ENCODE assay signal across 1 cellular context in the genomic region with DNA sequence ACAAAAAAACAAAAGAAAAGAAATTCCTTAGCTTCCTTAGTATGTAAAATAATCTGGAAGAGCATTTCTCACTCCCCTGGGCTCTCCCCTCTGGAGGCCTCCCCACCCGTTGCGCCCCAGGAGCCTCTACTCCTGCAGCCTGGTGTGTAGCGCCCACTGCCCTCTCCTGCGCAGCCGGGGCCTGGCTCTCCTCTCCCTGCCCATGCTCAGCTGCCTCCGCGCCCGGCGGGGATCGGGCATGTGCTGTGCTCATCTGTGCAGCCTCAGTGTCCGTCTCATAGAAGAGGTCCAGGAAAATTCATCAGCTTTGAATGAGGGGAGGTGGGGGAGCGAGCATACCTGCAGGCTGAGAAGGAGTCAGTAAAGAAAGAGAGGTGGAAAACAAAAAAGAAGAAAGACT.
TF ChIP-seq lines count a peak whose summit lies in the region.

No MANE protein-coding gene starts in this region.

TF ChIP-seq in H1, 55 proteins besides CTCF, POLR2A, EP300 and RAD21:
- no peak for TF ChIP-seq SAP30 (IDR thresholded peaks at IDR 0.05; ENCODE audit: insufficient read depth, insufficient replicate concordance, low read length)
- no peak for TF ChIP-seq POLR2AphosphoS5 (IDR thresholded peaks at IDR 0.05; ENCODE audit: low read depth, low read length)
- TF ChIP-seq JUN (IDR thresholded peaks at IDR 0.05; ENCODE audit: low read depth, low read length) = no peak
- TF ChIP-seq KDM5A (IDR thresholded peaks at IDR 0.05; ENCODE audit: low read length) = no peak
- no peak for TF ChIP-seq YY1 (IDR thresholded peaks at IDR 0.05; ENCODE audit: low read depth, low read length)
- no peak for TF ChIP-seq MAX (IDR thresholded peaks at IDR 0.05)
- no peak for TF ChIP-seq FOSL1 (IDR thresholded peaks at IDR 0.05; ENCODE audit: insufficient read depth, low read depth, low read length)
- no peak for TF ChIP-seq GABPA (IDR thresholded peaks at IDR 0.05; ENCODE audit: borderline replicate concordance, insufficient read depth, low read length)
- no peak for TF ChIP-seq TEAD4 (IDR thresholded peaks at IDR 0.05; ENCODE audit: low read depth, low read length)
- TF ChIP-seq KDM4A (IDR thresholded peaks at IDR 0.05; ENCODE audit: low read depth, low read length, severe bottlenecking) = no peak
- no peak for TF ChIP-seq NRF1 (IDR thresholded peaks at IDR 0.05; ENCODE audit: low read depth, low read length)
- no peak for TF ChIP-seq EZH2 (IDR thresholded peaks at IDR 0.05; ENCODE audit: low read depth, low read length, severe bottlenecking)
- no peak for TF ChIP-seq PHF8 (conservative IDR thresholded peaks at IDR 0.05; ENCODE audit: low read depth, low read length)
- no peak for TF ChIP-seq HDAC2 (IDR thresholded peaks at IDR 0.05; ENCODE audit: borderline replicate concordance in 1 of 2, low read depth in 2 of 2, low read length in 2 of 2)
- TF ChIP-seq, protein P1, sequence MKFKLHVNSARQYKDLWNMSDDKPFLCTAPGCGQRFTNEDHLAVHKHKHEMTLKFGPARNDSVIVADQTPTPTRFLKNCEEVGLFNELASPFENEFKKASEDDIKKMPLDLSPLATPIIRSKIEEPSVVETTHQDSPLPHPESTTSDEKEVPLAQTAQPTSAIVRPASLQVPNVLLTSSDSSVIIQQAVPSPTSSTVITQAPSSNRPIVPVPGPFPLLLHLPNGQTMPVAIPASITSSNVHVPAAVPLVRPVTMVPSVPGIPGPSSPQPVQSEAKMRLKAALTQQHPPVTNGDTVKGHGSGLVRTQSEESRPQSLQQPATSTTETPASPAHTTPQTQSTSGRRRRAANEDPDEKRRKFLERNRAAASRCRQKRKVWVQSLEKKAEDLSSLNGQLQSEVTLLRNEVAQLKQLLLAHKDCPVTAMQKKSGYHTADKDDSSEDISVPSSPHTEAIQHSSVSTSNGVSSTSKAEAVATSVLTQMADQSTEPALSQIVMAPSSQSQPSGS (IDR thresholded peaks at IDR 0.05; ENCODE audit: low read length) = no peak
- no peak for TF ChIP-seq HDAC6 (IDR thresholded peaks at IDR 0.05; ENCODE audit: low read depth, low read length)
- TF ChIP-seq NANOG (IDR thresholded peaks at IDR 0.05; ENCODE audit: insufficient read depth, low read depth, low read length, poor library complexity, severe bottlenecking) = no peak
- no peak for TF ChIP-seq EGR1 (IDR thresholded peaks at IDR 0.05; ENCODE audit: borderline replicate concordance, low read depth, low read length)
- no peak for TF ChIP-seq CTBP2 (IDR thresholded peaks at IDR 0.05; ENCODE audit: borderline replicate concordance, insufficient read depth, insufficient read length, low read length)
TF ChIP-seq in H1: peak in this region for 0.
